Comparison of ENCODE assay signal across 9 cellular contexts in the genomic region with DNA sequence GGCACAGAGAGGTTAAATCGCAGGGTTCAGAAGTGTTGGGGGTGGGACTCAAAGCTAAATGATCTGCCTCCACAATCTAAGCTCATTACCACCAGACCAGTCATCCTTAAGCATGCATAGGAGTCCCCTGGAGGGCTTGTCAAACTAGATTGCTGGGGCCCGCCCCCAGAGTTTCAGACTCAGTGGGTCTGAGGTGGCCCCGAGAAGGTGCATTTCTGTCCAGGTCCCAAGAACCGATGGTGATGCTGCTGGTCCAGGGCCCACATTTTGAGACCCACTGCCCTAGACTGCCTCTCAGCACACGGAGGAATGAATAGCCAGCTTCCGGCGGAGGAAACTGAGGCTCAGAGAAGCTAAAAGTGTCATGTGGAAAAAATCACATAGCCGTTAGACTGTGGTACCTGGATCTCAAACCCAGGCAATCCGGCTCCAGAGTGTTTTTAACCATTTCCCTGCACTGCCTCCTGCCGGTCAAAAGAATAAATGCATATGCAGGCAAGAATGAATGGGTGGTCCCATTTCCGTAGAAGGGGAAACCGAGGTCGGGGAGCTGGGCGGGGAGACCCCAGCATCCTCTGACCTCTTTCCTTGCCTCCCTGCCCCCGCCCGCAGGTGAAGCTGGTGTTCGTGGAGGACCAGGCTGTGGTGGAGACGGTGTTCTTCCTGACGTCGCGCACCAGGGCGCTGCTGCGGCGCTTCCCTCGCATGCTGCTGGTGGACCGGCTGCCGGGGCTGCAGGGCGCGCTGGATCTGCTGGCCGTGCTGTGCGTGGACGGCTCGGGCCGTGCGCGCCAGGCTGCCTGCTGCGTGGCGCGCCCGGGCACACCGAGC. TPM values are rescaled to one million over a fixed set of nuclear protein-coding genes. Genes with fewer than 3 reads are reported as not detected.
DNase-seq lines count a peak whose midpoint lies in the region; ATAC-seq, FAIRE-seq and TF ChIP-seq lines count a peak whose summit lies in the region.
"Had no signal": no experiment of that assay in that cellular context is flagged by ENCODE, and none has a peak within 500 bp of the region (broad histone marks: within the 10 kb centered on the region; RNA-seq: fewer than 3 reads in every experiment).

No MANE protein-coding gene starts in this region.

- H3K4me1 Mint-ChIP-seq in activated CD8-positive, alpha-beta memory T cell treated with anti-CD3 and anti-CD28 coated beads, Interleukin-2, amount 10 ng/mL, durations not matched to agents 7 days and 5 days: peaks cover 8% of the 10 kb centered on the region

- H3K27ac Mint-ChIP-seq in activated CD8-positive, alpha-beta memory T cell treated with anti-CD3 and anti-CD28 coated beads, Interleukin-2, amount 10 ng/mL, durations not matched to agents 7 days and 5 days: no peak overlapping the region

- H3K36me3 ChIP-seq in kidney (ENCODE audit: control insufficient read depth in 1 of 2, insufficient read depth in 2 of 2, low read length in 2 of 2): no peaks in the 10 kb centered on the region

- H3K9me3 Mint-ChIP-seq in activated CD8-positive, alpha-beta memory T cell treated with anti-CD3 and anti-CD28 coated beads, Interleukin-2, amount 10 ng/mL, durations not matched to agents 7 days and 5 days (ENCODE audit: low read depth): no peaks in the 10 kb centered on the region

- no peaks in the 10 kb centered on the region for H3K9me3 ChIP-seq in kidney (ENCODE audit: control insufficient read depth in 1 of 2, low read length in 2 of 2)

- no peaks in the 10 kb centered on the region for H3K4me1 ChIP-seq in kidney (ENCODE audit: control insufficient read depth in 1 of 2, insufficient read depth in 1 of 2, low read depth in 1 of 2, low read length in 2 of 2)

- no peak overlapping the region for H3K4me3 Mint-ChIP-seq in activated CD8-positive, alpha-beta memory T cell treated with anti-CD3 and anti-CD28 coated beads, Interleukin-2, amount 10 ng/mL, durations not matched to agents 7 days and 5 days

- FAIRE-seq in GM18507 (lab: Jason Lieb, UNC) (peak; percentile 65), kidney (lab: Jason Lieb, UNC) (no peak)

- H3K27me3 Mint-ChIP-seq in activated CD8-positive, alpha-beta memory T cell treated with anti-CD3 and anti-CD28 coated beads, Interleukin-2, amount 10 ng/mL, durations not matched to agents 7 days and 5 days: no peaks in the 10 kb centered on the region

- no peak overlapping the region for H3K27ac ChIP-seq in kidney (ENCODE audit: low read depth in 2 of 2, low read length in 2 of 2)

- CTCF ChIA-PET in activated CD8-positive, alpha-beta memory T cell treated with anti-CD3 and anti-CD28 coated beads, Interleukin-2, amount 10 ng/mL, durations not matched to agents 7 days and 5 days (lab: Charles Lee): interaction anchor here (0.9 to 1.9 kb wide), 5 partner anchors 9 to 34 kb away, joined by 3 to 25 read pairs (median 4); no protein-coding TSS in a partner anchor

- peak; percentile 48 for TF ChIP-seq CTCF in AG09319 (IDR thresholded peaks at IDR 0.05; ENCODE audit: low read depth, low read length)
- no peak for TF ChIP-seq CTCF in kidney (IDR thresholded peaks at IDR 0.05; ENCODE audit: borderline replicate concordance, extremely low read depth, insufficient read depth)

- H3K9ac ChIP-seq in kidney (ENCODE audit: low read length in 2 of 2): no peak overlapping the region

- H3K36me3 Mint-ChIP-seq in activated CD8-positive, alpha-beta memory T cell treated with anti-CD3 and anti-CD28 coated beads, Interleukin-2, amount 10 ng/mL, durations not matched to agents 7 days and 5 days: peaks cover 16% of the 10 kb centered on the region

- no peak overlapping the region for H3K4me3 ChIP-seq in kidney (ENCODE audit: low read length in 2 of 2)

- no peak for ATAC-seq in activated CD8-positive, alpha-beta memory T cell treated with anti-CD3 and anti-CD28 coated beads, Interleukin-2, amount 10 ng/mL, durations not matched to agents 7 days and 5 days
- ATAC-seq in HG02981 (IDR thresholded peaks at IDR 0.05; ENCODE audit: unreplicated experiment) (no peak), GM18517 (IDR thresholded peaks at IDR 0.05; ENCODE audit: unreplicated experiment) (no peak), GM19452 (IDR thresholded peaks at IDR 0.05; ENCODE audit: unreplicated experiment) (no peak)

- intact Hi-C loops in kidney (cut with DNase I): no loop called here

- DNase-seq in AG09319 (ENCODE audit: extremely low read depth, low read depth): no peak
- no peak for DNase-seq in GM18507 (ENCODE audit: extremely low spot score, insufficient read length, low read depth)
- peak; percentile 52 for DNase-seq in activated CD8-positive, alpha-beta memory T cell treated with anti-CD3 and anti-CD28 coated beads, Interleukin-2, amount 10 ng/mL, durations not matched to agents 7 days and 5 days
- DNase-seq in kidney: peak; percentile 61
- no peak for DNase-seq in foreskin melanocyte
- DNase-seq: NCI-H2227 treated with DMSO at 0.1 percent for 48 hours had no signal

RNA-seq across cellular contexts. Expression of gene ZSWIM9, which starts 23.8 kb away (rescaled TPM):
- 10 to 100 TPM; 12.3 to 13.1 TPM for total RNA-seq in activated CD8-positive, alpha-beta memory T cell treated with anti-CD3 and anti-CD28 coated beads, Interleukin-2, amount 10 ng/mL, durations not matched to agents 7 days and 5 days
- 7.8 TPM for total RNA-seq in kidney
- polyA plus RNA-seq in kidney (ENCODE audit: insufficient read depth, low read depth, low replicate concordance): 5.5 TPM

RNA-seq across cellular contexts. Expression of gene LIG1, which starts 24.1 kb away (rescaled TPM):
- 100 to 1,000 TPM; 157 to 221 TPM for total RNA-seq in activated CD8-positive, alpha-beta memory T cell treated with anti-CD3 and anti-CD28 coated beads, Interleukin-2, amount 10 ng/mL, durations not matched to agents 7 days and 5 days
- total RNA-seq in kidney: 25.9 TPM
- polyA plus RNA-seq in kidney (ENCODE audit: insufficient read depth, low read depth, low replicate concordance): 14.0 TPM

Comparison
In these comparisons a context has a peak if more than half of its experiments do, and no peak if none do; other contexts are left out.
1. DNase-seq: peak in activated CD8-positive, alpha-beta memory T cell treated with anti-CD3 and anti-CD28 coated beads, Interleukin-2, amount 10 ng/mL, durations not matched to agents 7 days and 5 days (single experiment) and kidney (single experiment); none in AG09319 (single experiment), GM18507 (single experiment) and foreskin melanocyte (single experiment).